In the genomic region with DNA sequence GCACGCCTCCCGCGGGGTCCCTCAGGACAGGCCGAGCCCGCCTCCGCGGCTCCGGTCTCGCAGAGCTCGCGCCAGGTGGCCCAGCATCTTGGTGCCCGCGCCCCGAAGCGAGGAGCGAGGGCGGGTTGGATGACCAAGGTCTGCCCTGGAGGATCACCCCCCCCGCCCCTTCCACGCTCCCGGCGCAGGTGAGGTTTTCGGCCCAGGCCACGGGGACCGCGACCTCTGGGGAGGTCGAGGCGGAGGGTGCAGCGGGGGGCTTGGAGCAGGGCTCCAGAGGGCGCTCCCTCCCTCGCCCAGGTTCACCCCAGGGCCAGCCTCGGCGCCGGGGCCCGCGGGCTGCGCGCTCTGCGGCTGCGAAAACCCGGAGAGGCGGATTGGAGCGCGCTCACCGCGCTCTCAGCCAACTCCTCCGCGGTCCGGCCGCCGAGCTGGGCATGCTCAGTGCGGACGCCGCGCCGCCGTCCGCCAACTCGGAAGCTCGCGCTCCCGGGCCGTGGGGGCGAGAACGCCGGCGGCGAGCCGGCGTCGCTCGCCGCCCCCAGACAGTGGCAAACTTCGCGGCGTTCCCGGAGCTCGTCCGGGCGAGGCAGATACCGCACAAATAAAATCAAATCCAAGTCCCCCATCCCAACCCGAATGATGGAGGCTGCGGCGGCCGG, we compare ENCODE assay signal across 1 cellular context.
TF ChIP-seq lines count a peak whose summit lies in the region.

A gene with protein sequence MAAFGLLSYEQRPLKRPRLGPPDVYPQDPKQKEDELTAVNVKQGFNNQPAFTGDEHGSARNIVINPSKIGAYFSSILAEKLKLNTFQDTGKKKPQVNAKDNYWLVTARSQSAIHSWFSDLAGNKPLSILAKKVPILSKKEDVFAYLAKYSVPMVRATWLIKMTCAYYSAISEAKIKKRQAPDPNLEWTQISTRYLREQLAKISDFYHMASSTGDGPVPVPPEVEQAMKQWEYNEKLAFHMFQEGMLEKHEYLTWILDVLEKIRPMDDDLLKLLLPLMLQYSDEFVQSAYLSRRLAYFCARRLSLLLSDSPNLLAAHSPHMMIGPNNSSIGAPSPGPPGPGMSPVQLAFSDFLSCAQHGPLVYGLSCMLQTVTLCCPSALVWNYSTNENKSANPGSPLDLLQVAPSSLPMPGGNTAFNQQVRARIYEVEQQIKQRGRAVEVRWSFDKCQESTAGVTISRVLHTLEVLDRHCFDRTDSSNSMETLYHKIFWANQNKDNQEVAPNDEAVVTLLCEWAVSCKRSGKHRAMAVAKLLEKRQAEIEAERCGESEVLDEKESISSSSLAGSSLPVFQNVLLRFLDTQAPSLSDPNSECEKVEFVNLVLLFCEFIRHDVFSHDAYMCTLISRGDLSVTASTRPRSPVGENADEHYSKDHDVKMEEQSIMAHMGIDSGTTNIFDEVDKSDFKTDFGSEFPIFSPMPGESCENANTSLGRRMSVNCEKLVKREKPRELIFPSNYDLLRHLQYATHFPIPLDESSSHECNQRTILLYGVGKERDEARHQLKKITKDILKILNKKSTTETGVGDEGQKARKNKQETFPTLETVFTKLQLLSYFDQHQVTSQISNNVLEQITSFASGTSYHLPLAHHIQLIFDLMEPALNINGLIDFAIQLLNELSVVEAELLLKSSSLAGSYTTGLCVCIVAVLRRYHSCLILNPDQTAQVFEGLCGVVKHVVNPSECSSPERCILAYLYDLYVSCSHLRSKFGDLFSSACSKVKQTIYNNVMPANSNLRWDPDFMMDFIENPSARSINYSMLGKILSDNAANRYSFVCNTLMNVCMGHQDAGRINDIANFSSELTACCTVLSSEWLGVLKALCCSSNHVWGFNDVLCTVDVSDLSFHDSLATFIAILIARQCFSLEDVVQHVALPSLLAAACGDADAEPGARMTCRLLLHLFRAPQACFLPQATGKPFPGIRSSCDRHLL (N-terminal part only) (plus strand): TSS at position 438 of the 662 bp plus-strand sequence. CDS start 1,263 bp downstream, outside the sequence.

TF ChIP-seq in HepG2, 621 proteins besides CTCF, POLR2A, EP300 and RAD21 (continued from another document and continues in another):
- TF ChIP-seq, protein P1, sequence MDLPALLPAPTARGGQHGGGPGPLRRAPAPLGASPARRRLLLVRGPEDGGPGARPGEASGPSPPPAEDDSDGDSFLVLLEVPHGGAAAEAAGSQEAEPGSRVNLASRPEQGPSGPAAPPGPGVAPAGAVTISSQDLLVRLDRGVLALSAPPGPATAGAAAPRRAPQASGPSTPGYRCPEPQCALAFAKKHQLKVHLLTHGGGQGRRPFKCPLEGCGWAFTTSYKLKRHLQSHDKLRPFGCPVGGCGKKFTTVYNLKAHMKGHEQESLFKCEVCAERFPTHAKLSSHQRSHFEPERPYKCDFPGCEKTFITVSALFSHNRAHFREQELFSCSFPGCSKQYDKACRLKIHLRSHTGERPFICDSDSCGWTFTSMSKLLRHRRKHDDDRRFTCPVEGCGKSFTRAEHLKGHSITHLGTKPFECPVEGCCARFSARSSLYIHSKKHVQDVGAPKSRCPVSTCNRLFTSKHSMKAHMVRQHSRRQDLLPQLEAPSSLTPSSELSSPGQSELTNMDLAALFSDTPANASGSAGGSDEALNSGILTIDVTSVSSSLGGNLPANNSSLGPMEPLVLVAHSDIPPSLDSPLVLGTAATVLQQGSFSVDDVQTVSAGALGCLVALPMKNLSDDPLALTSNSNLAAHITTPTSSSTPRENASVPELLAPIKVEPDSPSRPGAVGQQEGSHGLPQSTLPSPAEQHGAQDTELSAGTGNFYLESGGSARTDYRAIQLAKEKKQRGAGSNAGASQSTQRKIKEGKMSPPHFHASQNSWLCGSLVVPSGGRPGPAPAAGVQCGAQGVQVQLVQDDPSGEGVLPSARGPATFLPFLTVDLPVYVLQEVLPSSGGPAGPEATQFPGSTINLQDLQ (CRISPR knock-in tag; IDR thresholded peaks at IDR 0.05): no peak
- TF ChIP-seq BHLHE40 (IDR thresholded peaks at IDR 0.05; ENCODE audit: low read length) (no peak), ZFP90 (CRISPR knock-in tag; IDR thresholded peaks at IDR 0.05; ENCODE audit: borderline replicate concordance) (no peak), NCOA1 (CRISPR knock-in tag; IDR thresholded peaks at IDR 0.05) (no peak), XRCC5 (optimal IDR thresholded peaks at IDR 0.05; ENCODE audit: low read length) (peak; percentile 94), CERS6 (CRISPR knock-in tag; IDR thresholded peaks at IDR 0.05) (no peak), DDIT3 (CRISPR knock-in tag; IDR thresholded peaks at IDR 0.05) (no peak), CEBPB (IDR thresholded peaks at IDR 0.05; ENCODE audit: borderline replicate concordance, low read depth, low read length) (no peak), HNF1A (IDR thresholded peaks at IDR 0.05; ENCODE audit: low read depth) (no peak), HNF1A (CRISPR knock-in tag; IDR thresholded peaks at IDR 0.05; ENCODE audit: borderline replicate concordance) (no peak), ZNF780A (CRISPR knock-in tag; IDR thresholded peaks at IDR 0.05) (no peak), ZNF558 (CRISPR knock-in tag; IDR thresholded peaks at IDR 0.05; ENCODE audit: borderline replicate concordance) (no peak), SIN3A (IDR thresholded peaks at IDR 0.05; ENCODE audit: borderline replicate concordance, low read depth, low read length) (no peak), TEF (CRISPR knock-in tag; IDR thresholded peaks at IDR 0.05) (no peak), THAP8 (CRISPR knock-in tag; IDR thresholded peaks at IDR 0.05; ENCODE audit: borderline replicate concordance) (no peak), TBL1XR1 (IDR thresholded peaks at IDR 0.05; ENCODE audit: borderline replicate concordance, low read length, partially characterized antibody) (no peak), SP140L (CRISPR knock-in tag; IDR thresholded peaks at IDR 0.05; ENCODE audit: borderline replicate concordance) (no peak), FIP1L1 (IDR thresholded peaks at IDR 0.05; ENCODE audit: borderline replicate concordance, insufficient read depth, low read depth, low read length) (no peak), ATF7-NPFF (CRISPR knock-in tag; IDR thresholded peaks at IDR 0.05; ENCODE audit: low read depth) (peak; percentile 84; the same call in 1 of the 2 replicates), ZFYVE20 (CRISPR knock-in tag; IDR thresholded peaks at IDR 0.05; ENCODE audit: borderline replicate concordance, low read depth) (no peak), SMARCC2 (IDR thresholded peaks at IDR 0.05) (no peak), SALL1 (CRISPR knock-in tag; IDR thresholded peaks at IDR 0.05) (peak; percentile 67), NR2C2 (CRISPR knock-in tag; IDR thresholded peaks at IDR 0.05; ENCODE audit: borderline replicate concordance) (peak; percentile 27; the same call in 1 of the 2 replicates), NONO (IDR thresholded peaks at IDR 0.05) (no peak), NONO (CRISPR knock-in tag; conservative IDR thresholded peaks at IDR 0.05) (peak; percentile 51), CAMTA2 (CRISPR knock-in tag; IDR thresholded peaks at IDR 0.05; ENCODE audit: borderline replicate concordance) (0 out of 2 replicates have a peak, but pooled peaks have one; percentile 61), ZSCAN9 (CRISPR knock-in tag; IDR thresholded peaks at IDR 0.05; ENCODE audit: borderline replicate concordance) (no peak; the same call in 1 of the 2 replicates), HNRNPLL (IDR thresholded peaks at IDR 0.05; ENCODE audit: low read depth, low read length, poor library complexity, severe bottlenecking) (peak; percentile 86), ZKSCAN1 (IDR thresholded peaks at IDR 0.05; ENCODE audit: low read length) (no peak), ARID5B (CRISPR knock-in tag; IDR thresholded peaks at IDR 0.05) (peak; percentile 69), HDAC6 (IDR thresholded peaks at IDR 0.05; ENCODE audit: low read depth, low read length) (no peak)
- TF ChIP-seq, protein P2, sequence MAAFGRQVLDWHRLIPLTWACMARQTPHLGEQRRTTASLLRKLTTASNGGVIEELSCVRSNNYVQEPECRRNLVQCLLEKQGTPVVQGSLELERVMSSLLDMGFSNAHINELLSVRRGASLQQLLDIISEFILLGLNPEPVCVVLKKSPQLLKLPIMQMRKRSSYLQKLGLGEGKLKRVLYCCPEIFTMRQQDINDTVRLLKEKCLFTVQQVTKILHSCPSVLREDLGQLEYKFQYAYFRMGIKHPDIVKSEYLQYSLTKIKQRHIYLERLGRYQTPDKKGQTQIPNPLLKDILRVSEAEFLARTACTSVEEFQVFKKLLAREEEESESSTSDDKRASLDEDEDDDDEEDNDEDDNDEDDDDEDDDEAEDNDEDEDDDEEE (CRISPR knock-in tag; IDR thresholded peaks at IDR 0.05): no peak
- TF ChIP-seq, protein P3, sequence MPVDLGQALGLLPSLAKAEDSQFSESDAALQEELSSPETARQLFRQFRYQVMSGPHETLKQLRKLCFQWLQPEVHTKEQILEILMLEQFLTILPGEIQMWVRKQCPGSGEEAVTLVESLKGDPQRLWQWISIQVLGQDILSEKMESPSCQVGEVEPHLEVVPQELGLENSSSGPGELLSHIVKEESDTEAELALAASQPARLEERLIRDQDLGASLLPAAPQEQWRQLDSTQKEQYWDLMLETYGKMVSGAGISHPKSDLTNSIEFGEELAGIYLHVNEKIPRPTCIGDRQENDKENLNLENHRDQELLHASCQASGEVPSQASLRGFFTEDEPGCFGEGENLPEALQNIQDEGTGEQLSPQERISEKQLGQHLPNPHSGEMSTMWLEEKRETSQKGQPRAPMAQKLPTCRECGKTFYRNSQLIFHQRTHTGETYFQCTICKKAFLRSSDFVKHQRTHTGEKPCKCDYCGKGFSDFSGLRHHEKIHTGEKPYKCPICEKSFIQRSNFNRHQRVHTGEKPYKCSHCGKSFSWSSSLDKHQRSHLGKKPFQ (CRISPR knock-in tag; IDR thresholded peaks at IDR 0.05; ENCODE audit: insufficient replicate concordance): no peak
